Comparison of ENCODE assay signal across 8 cellular contexts in the genomic region with DNA sequence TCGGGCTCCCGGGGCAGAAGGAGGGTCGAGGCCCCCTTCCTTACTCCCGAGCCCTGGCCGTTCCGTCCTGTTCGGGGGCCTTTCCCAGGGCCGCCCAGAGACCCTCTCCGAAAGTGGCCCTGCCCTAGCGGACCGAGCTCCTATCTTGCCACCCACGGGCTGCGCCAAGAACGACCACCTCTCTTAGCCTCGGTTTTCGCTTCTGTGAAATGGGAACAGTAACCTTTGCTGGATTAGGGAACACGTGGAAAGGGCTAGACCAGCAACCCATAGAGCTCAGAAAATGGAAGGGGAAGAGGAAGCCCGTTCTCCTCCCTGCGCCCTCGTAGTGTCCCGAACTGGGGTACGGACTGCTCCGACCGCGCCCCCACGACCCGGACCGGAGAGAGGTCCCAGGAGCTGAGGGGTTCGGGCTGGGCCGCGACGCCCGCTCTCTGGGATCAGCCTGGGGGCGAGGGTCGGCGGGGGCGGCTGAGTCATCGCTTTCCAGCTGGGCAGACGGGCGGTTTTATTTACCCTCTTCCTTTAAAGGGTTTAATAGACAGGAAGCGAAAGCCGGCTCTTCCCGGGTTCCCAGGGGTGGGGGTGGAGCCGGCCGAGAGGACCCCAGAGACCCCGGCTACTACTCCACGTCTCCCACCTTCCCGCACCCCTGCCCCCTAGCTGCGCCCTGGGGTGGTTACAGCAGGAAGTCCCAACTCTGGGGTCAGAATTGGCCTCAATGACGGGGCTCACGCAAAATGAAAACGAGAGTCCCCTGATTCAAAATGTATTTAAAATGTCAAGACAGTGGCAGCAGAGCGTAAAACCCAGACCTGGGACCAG. TPM values are rescaled to one million over a fixed set of nuclear protein-coding genes. Genes with fewer than 3 reads are reported as not detected.
DNase-seq lines count a peak whose midpoint lies in the region; ATAC-seq and TF ChIP-seq lines count a peak whose summit lies in the region.

No MANE protein-coding gene starts in this region.

- H3K27me3 ChIP-seq in GM06990 (replicated peaks; ENCODE audit: control insufficient read depth, insufficient read depth, low read length) (no peaks in the 10 kb centered on the region; the same call in 1 of the 2 replicates), Panc1 (ENCODE audit: control insufficient read depth, insufficient read depth, low read length) (no peaks in the 10 kb centered on the region), brain microvascular endothelial cell (replicated peaks) (no peaks in the 10 kb centered on the region)

- H3K36me3 ChIP-seq in GM06990 (ENCODE audit: control insufficient read depth, insufficient read depth, low read length): no peaks in the 10 kb centered on the region
- no peaks in the 10 kb centered on the region; the same call in 1 of the 2 replicates for H3K36me3 ChIP-seq in Panc1 (ENCODE audit: control insufficient read depth, insufficient read depth, low read length)
- no peaks in the 10 kb centered on the region for H3K36me3 ChIP-seq in brain microvascular endothelial cell (replicated peaks)

- no peaks in the 10 kb centered on the region for H3K9me3 ChIP-seq in Panc1 (ENCODE audit: control insufficient read depth, insufficient read depth, low read depth, low read length)

- TSS peak; percentile 94 for BruUV-seq in Panc1 (replicated peaks; lab: Mats Ljungman, UMichigan)

- H3K4me1 ChIP-seq in Panc1 (ENCODE audit: control insufficient read depth, insufficient read depth, low read length): peaks cover 62% of the 10 kb centered on the region

- POLR2A ChIA-PET in Panc1 (lab: Charles Lee): interaction anchor here (0.6 to 2.1 kb wide), 5 partner anchors 10 to 402 kb away, joined by 3 to 20 read pairs (median 7); a partner anchor contains a TSS

- CTCF ChIA-PET in Panc1 (lab: Charles Lee): interaction anchor here (0.8 to 3.0 kb wide), 8 partner anchors 11 to 974 kb away, joined by 3 to 8 read pairs (median 6); no protein-coding TSS in a partner anchor

- peak; percentile 56 for TF ChIP-seq CTCF in GM06990 (IDR thresholded peaks at IDR 0.05; ENCODE audit: insufficient read depth, low read length, poor library complexity, severe bottlenecking)
- 0 out of 2 replicates have a peak, but pooled peaks have one; percentile 61 for TF ChIP-seq CTCF in Panc1 (IDR thresholded peaks at IDR 0.05)
- TF ChIP-seq CTCF in brain microvascular endothelial cell (IDR thresholded peaks at IDR 0.05; ENCODE audit: low read depth, low read length, missing control alignments): peak; percentile 45

- peak overlapping the region; percentile 97 for H3K27ac ChIP-seq in Panc1 (ENCODE audit: low read length)
- H3K27ac ChIP-seq in brain microvascular endothelial cell: peak overlapping the region; percentile 91

- H3K4me3 ChIP-seq in GM06990 (replicated peaks; ENCODE audit: low read depth, low read length) (peak overlapping the region; percentile 62), Panc1 (ENCODE audit: low read depth in 2 of 2, low read length in 2 of 2) (peak overlapping the region; percentile 73 to 84), brain microvascular endothelial cell (ENCODE audit: low read depth, low read length) (peak overlapping the region; percentile 87)

- intact Hi-C loops in Panc1 (cut with micrococcal nuclease; ENCODE audit: unreplicated experiment): loop anchor here (10.0 kb wide), 2 partner anchors 165 to 295 kb away; no protein-coding TSS in a partner anchor

- in situ Hi-C loops in Panc1 (cut with HindIII; ENCODE audit: low pct_unique_long_range_greater_than_20kb, low sequenced_read_pairs) (no loop called here), brain microvascular endothelial cell (cut with HindIII; ENCODE audit: low pct_ligation_motif_present, low sequenced_read_pairs) (no loop called here)

- ATAC-seq in HG02588 (IDR thresholded peaks at IDR 0.05; ENCODE audit: unreplicated experiment): peak; percentile 31
- peak; percentile 23 for ATAC-seq in Panc1
- peak; percentile 42 for ATAC-seq in stimulated activated naive CD8-positive, alpha-beta T cell treated with anti-CD3 and anti-CD28 coated beads, Interleukin-15, Interleukin-2, amounts not matched to agents 100 U/mL and 50 U/mL, for 24 hours

- DNase-seq in GM06990 (ENCODE audit: extremely low read depth, insufficient read length) (no peak), Panc1 (ENCODE audit: low read depth, low spot score) (no peak), brain microvascular endothelial cell (peak; percentile 70), left kidney (ENCODE audit: low read depth, low spot score) (peak; percentile 56), NCI-H1048 (lab: John Stamatoyannopoulos, UW) (no peak), hippocampal formation (lab: John Stamatoyannopoulos, UW) (no peak)
- peak; percentile 71 for DNase-seq in stimulated activated naive CD8-positive, alpha-beta T cell treated with anti-CD3 and anti-CD28 coated beads, Interleukin-15, Interleukin-2, amounts not matched to agents 100 U/mL and 50 U/mL, for 24 hours

RNA-seq across cellular contexts. Expression of a gene that starts 0.9 kb away (rescaled TPM):
- total RNA-seq in Panc1 (2021; ENCODE audit: unreplicated experiment): 195 TPM
- 286 TPM for polyA plus RNA-seq in Panc1 (2012; ENCODE audit: insufficient read length)

RNA-seq across cellular contexts. Expression of a gene that starts 44.5 kb away (rescaled TPM):
- 4.6 TPM for total RNA-seq in Panc1 (2021; ENCODE audit: unreplicated experiment)
- 10.9 TPM for polyA plus RNA-seq in Panc1 (2012; ENCODE audit: insufficient read length)

Comparison
In these comparisons a context has a peak if more than half of its experiments do, and no peak if none do; other contexts are left out.
1. DNase-seq: peak in brain microvascular endothelial cell (single experiment), left kidney (single experiment) and stimulated activated naive CD8-positive, alpha-beta T cell treated with anti-CD3 and anti-CD28 coated beads, Interleukin-15, Interleukin-2, amounts not matched to agents 100 U/mL and 50 U/mL, for 24 hours (single experiment); none in GM06990 (single experiment), Panc1 (single experiment), NCI-H1048 (single experiment) and hippocampal formation (0 of 2).
2. Peak in every context shown above with its lines, with median percentiles within 50 percentile points of each other: H3K4me3 ChIP-seq, CTCF ChIP-seq and ATAC-seq.